34 cellular contexts compared by ENCODE assay signal in the genomic region with DNA sequence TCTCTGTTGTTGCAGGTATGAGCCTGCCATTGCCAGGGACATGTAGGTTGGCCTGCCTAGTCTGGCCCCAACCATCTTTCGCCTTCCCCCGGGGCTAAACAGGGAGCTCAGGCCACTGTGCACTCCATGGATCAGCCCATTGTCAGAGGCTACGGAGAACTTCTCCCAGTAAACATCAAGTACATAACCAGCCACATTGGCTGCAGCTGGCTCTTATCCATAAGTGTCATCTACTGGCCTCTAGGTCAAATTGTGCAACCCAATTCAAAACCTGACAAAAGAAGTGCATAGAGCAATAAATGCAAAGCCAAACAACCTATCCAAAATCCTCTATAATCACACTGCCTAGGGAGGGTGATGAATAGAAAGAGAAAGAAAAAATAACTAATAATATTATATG.
"Had no signal": no experiment of that assay in that cellular context is flagged by ENCODE, and none has a peak within 500 bp of the region (broad histone marks: within the 10 kb centered on the region; RNA-seq: fewer than 3 reads in every experiment).

No MANE protein-coding gene starts in this region.

- ATAC-seq: Panc1, Right ventricle myocardium inferior, SK-N-SH treated with all-trans-retinoic acid at 6 μM for 48 hours, T-cell had no signal

- H3K4me3 ChIP-seq: PC-9, SJCRH30, SK-N-MC had no signal

- H2AFZ ChIP-seq: PC-9 had no signal

- H3K4me2 ChIP-seq: KMS-11, PC-9 had no signal

- H3K36me3 ChIP-seq: SJCRH30 had no signal

- H3K27ac ChIP-seq: KMS-11, PC-9, RWPE1, SJCRH30, SK-N-MC had no signal

- FAIRE-seq: RCC 7860 had no signal

- H3K27me3 ChIP-seq: SJCRH30 had no signal

- H3K9ac ChIP-seq: KMS-11 had no signal

- H3K9me3 ChIP-seq: SJCRH30 had no signal

- H3K4me1 ChIP-seq: SJCRH30 had no signal

- DNase-seq: Karpas-422, MM.1S, NCI-H1048, NCI-H1092 treated with DMSO at 0.1 percent for 48 hours, NCI-H1105 treated with DMSO at 0.1 percent for 48 hours, NCI-H1417, NCI-H1436, NCI-H146, NCI-H1694, NCI-H187, NCI-H1930, NCI-H2029 treated with DMSO at 0.1 percent for 48 hours, NCI-H2081 treated with DMSO at 0.1 percent for 48 hours, NCI-H2107, NCI-H2171, NCI-H226, NCI-H446 treated with DMSO at 0.1 percent for 48 hours, NCI-H510A, NCI-H524, NCI-H526, NCI-H69, NCI-H82, PC-9, SHP77, SIG-M5, SJCRH30, T-cell had no signal
